Comparison of ENCODE assay signal across 24 cellular contexts in the genomic region with DNA sequence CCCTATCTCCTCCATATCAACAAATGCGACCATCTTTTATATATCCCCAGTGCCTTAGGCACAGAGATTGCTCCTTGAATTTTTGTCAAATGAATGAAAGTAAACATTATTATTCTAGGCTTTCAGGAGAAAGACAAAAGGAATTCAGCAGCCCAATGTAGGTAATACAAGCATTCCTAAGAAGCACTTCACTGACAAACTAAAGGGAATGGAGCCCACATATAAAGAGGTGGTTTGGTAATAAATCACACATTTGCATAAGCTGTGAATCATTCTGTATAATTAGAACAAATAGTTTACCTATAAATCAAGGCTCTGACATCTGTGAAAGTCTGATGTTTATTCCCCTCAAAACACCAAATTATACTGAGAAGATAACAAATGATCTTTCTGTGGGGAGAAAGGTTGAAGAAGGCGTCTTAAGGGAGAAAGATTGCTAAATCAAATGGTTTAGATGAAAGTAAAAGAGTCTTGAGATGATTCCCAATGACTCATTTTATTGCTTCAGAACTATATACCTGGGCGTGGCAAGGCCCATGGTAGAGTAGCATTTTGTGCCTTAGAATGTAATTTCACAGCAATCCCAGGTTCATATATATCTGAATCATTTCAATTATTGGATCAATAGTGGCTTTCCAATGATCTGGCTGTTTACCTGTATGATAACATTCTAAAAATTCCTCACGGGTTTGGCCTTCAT.
DNase-seq lines count a peak whose midpoint lies in the region; ATAC-seq and TF ChIP-seq lines count a peak whose summit lies in the region.
"Had no signal": no experiment of that assay in that cellular context is flagged by ENCODE, and none has a peak within 500 bp of the region (broad histone marks: within the 10 kb centered on the region; RNA-seq: fewer than 3 reads in every experiment).

No MANE protein-coding gene starts in this region.

- DNase-seq in HT1080 (ENCODE audit: low read depth) (peak; percentile 8), NCI-H526 treated with DMSO at 0.1 percent for 48 hours (lab: John Stamatoyannopoulos, UW) (peak; percentile 37), mammary epithelial cell (peak; percentile 33), kidney tubule cell (ENCODE audit: low spot score) (peak; percentile 72), SK-N-DZ (ENCODE audit: low spot score) (no peak)
- DNase-seq in activated effector memory CD4-positive, alpha-beta T cell treated with anti-CD3 and anti-CD28 coated beads, Interleukin-2, amount 50 U/mL, for 16 hours: no peak
- DNase-seq: C1 segment of cervical spinal cord; CD4-positive, alpha-beta memory T cell; COR-L47; DMS53; GM23248; H7; KBM-7; MM.1S; NCI-H2029; NCI-H2171; NCI-H345; NCI-H510A treated with DMSO at 0.1 percent for 48 hours; NCI-H82; NK-92 treated with Interleukin-12 subunit alpha and Interleukin-12 subunit beta, amount 100 ng/mL, for 24 hours; RPMI8226; SHP77; SW 1271 had no signal

- H3K4me1 ChIP-seq in mammary epithelial cell (ENCODE audit: insufficient read depth, low read length): no peaks in the 10 kb centered on the region

- H3K27ac ChIP-seq in mammary epithelial cell (ENCODE audit: insufficient read depth, low read depth, low read length): no peak overlapping the region
- H3K27ac ChIP-seq: GM23248 had no signal

- no peaks in the 10 kb centered on the region for H3K9me3 ChIP-seq in mammary epithelial cell (replicated peaks; ENCODE audit: insufficient read depth, low read length)

- CTCF ChIA-PET in mammary epithelial cell (lab: Charles Lee; ENCODE audit: low non-redundant PET): no interaction called here

- H3K4me3 ChIP-seq in mammary epithelial cell (replicated peaks in 1 of 3; ENCODE audit: insufficient read depth in 1 of 3, low read depth in 2 of 3, low read length in 3 of 3): no peak overlapping the region
- H3K4me3 ChIP-seq: GM23248 had no signal

- intact Hi-C loops in mammary epithelial cell (cut with micrococcal nuclease): no loop called here

- in situ Hi-C loops in mammary epithelial cell (cut with MboI; ENCODE audit: low sequenced_read_pairs in 2 of 2): no loop called here

- H3K36me3 ChIP-seq in mammary epithelial cell (ENCODE audit: insufficient read depth, low read length): no peaks in the 10 kb centered on the region

- WGBS in mammary epithelial cell (ENCODE audit: low coverage, missing lambda C conversion rate): 47% methylated on average over 4 of the region's 4 CpGs

- dilution Hi-C loops in mammary epithelial cell (cut with HindIII; ENCODE audit: low sequenced_read_pairs): no loop called here

- H2AFZ ChIP-seq in mammary epithelial cell (ENCODE audit: low read depth, low read length): no peak overlapping the region
- H2AFZ ChIP-seq: GM23248 had no signal

- no peaks in the 10 kb centered on the region for H4K20me1 ChIP-seq in mammary epithelial cell (ENCODE audit: insufficient read depth, low read length)

- H3K79me2 ChIP-seq in mammary epithelial cell (ENCODE audit: insufficient read depth, low read length): no peaks in the 10 kb centered on the region

- no peak for TF ChIP-seq CTCF in mammary epithelial cell (conservative IDR thresholded peaks at IDR 0.05 in 1 of 2, IDR thresholded peaks at IDR 0.05 in 1 of 2; ENCODE audit: extremely low read depth in 1 of 2, insufficient read depth in 1 of 2, low read depth in 1 of 2, low read length in 2 of 2)

- H3K9ac ChIP-seq in mammary epithelial cell (ENCODE audit: insufficient read depth, low read length): no peak overlapping the region
- H3K9ac ChIP-seq: GM23248 had no signal

- no peak for ATAC-seq in GM18517 (IDR thresholded peaks at IDR 0.05; ENCODE audit: unreplicated experiment)

- BruUV-seq in mammary epithelial cell (replicated peaks; lab: Mats Ljungman, UMichigan): no TSS peak

- no peaks in the 10 kb centered on the region for H3K27me3 ChIP-seq in mammary epithelial cell (ENCODE audit: insufficient read depth, low read length)

- H3K4me2 ChIP-seq in mammary epithelial cell (ENCODE audit: insufficient read depth, low read depth, low read length): no peak overlapping the region

Comparison
In these comparisons a context has a peak if more than half of its experiments do, and no peak if none do; other contexts are left out.
1. DNase-seq: peak in HT1080 (single experiment), NCI-H526 treated with DMSO at 0.1 percent for 48 hours (single experiment), mammary epithelial cell (single experiment) and kidney tubule cell (single experiment); none in activated effector memory CD4-positive, alpha-beta T cell treated with anti-CD3 and anti-CD28 coated beads, Interleukin-2, amount 50 U/mL, for 16 hours (single experiment) and SK-N-DZ (single experiment).